12 cellular contexts compared by ENCODE assay signal in genomic region chr7:135206887-135207738, GRCh38. TPM values are rescaled to one million over a fixed set of nuclear protein-coding genes. Genes with fewer than 3 reads are reported as not detected.
DNase-seq lines count a peak whose midpoint lies in the region; ATAC-seq and TF ChIP-seq lines count a peak whose summit lies in the region.
"Had no signal": no experiment of that assay in that cellular context is flagged by ENCODE, and none has a peak within 500 bp of the region (broad histone marks: within the 10 kb centered on the region; RNA-seq: fewer than 3 reads in every experiment).

No MANE protein-coding gene starts in this region.

- no peaks in the 10 kb centered on the region for H3K9me3 ChIP-seq in lower lobe of right lung

- ATAC-seq in GM18502 (IDR thresholded peaks at IDR 0.05; ENCODE audit: poor library complexity, unreplicated experiment) = peak; percentile 39
- ATAC-seq in GM21423 (IDR thresholded peaks at IDR 0.05; ENCODE audit: unreplicated experiment) = peak; percentile 23
- peak; percentile 23 for ATAC-seq in HG03558 (IDR thresholded peaks at IDR 0.05; ENCODE audit: extremely low read depth, unreplicated experiment)
- no peak for ATAC-seq in lower lobe of right lung

- no peak overlapping the region for H3K4me3 ChIP-seq in lower lobe of right lung

- peaks cover 78% of the 10 kb centered on the region for H3K4me1 Mint-ChIP-seq in HFFc6 (ENCODE audit: low read depth)

- intact Hi-C loops in lower lobe of right lung (cut with DNase I) = no loop called here

- TF ChIP-seq CTCF in lower lobe of right lung (IDR thresholded peaks at IDR 0.05) (no peak), HFFc6 (IDR thresholded peaks at IDR 0.05) (no peak)

- H3K27ac Mint-ChIP-seq in HFFc6 = no peak overlapping the region; the same call in 1 of the 2 replicates

- no peaks in the 10 kb centered on the region for H3K27me3 ChIP-seq in lower lobe of right lung (ENCODE audit: low read depth)

- H3K4me3 Mint-ChIP-seq in HFFc6 = no peak overlapping the region

- H3K9me3 Mint-ChIP-seq in HFFc6 = no peaks in the 10 kb centered on the region

- H3K36me3 Mint-ChIP-seq in HFFc6 (ENCODE audit: low read depth) = peaks cover 45% of the 10 kb centered on the region

- peaks cover 37% of the 10 kb centered on the region for H3K36me3 ChIP-seq in lower lobe of right lung

- H3K27ac ChIP-seq in lower lobe of right lung = peak overlapping the region; percentile 31

- no peaks in the 10 kb centered on the region; the same call in 1 of the 2 replicates for H3K27me3 Mint-ChIP-seq in HFFc6 (ENCODE audit: insufficient read depth)

- DNase-seq in lower lobe of right lung = no peak
- DNase-seq in NCI-H1436 treated with DMSO at 0.1 percent for 48 hours (lab: John Stamatoyannopoulos, UW) = no peak
- no peak for DNase-seq in AG08396 (ENCODE audit: low spot score)
- no peak for DNase-seq in middle frontal gyrus (ENCODE audit: extremely low spot score, low spot score)
- DNase-seq in HFFc6 = no peak
- DNase-seq: activated gamma-delta T cell, Right ventricle myocardium superior had no signal

- peaks cover 55% of the 10 kb centered on the region for H3K4me1 ChIP-seq in lower lobe of right lung

RNA-seq across cellular contexts. Expression of gene WDR91, which starts 4.2 kb away (rescaled TPM):
- 27.1 TPM for total RNA-seq in lower lobe of right lung
- 10 to 100 TPM in 4 of 6 experiments, 1 to 10 TPM in 2; 7.5 to 12.4 (median 10.4) TPM for total RNA-seq in HFFc6 (2021; fragmentation: NEBNext Ultra II Directional; extraction: Animal tissue kit (Norgen Biotek cat#: 25700))

RNA-seq across cellular contexts. Expression of gene STRA8, which starts 26.5 kb away (rescaled TPM):
- total RNA-seq in lower lobe of right lung = not detected
- not detected for total RNA-seq in HFFc6 (2021; fragmentation: NEBNext Ultra II Directional; extraction: Animal tissue kit (Norgen Biotek cat#: 25700))
- total RNA-seq: fibroblast of lung, osteoblast, Right ventricle myocardium superior had no signal

RNA-seq across cellular contexts. Expression of gene CYREN, which starts 36.6 kb away (rescaled TPM):
- 39.6 TPM for total RNA-seq in lower lobe of right lung
- total RNA-seq in HFFc6 (2021; fragmentation: NEBNext Ultra II Directional; extraction: Animal tissue kit (Norgen Biotek cat#: 25700)) = 10 to 100 TPM; 26.4 to 32.8 (median 30.0) TPM

RNA-seq across cellular contexts. Expression of gene TMEM140, which starts 59.2 kb away (rescaled TPM):
- 39.3 TPM for total RNA-seq in lower lobe of right lung
- 1 to 10 TPM in 4 of 6 experiments, under 1 TPM in 2; 0.47 to 2.2 (median 1.6) TPM for total RNA-seq in HFFc6 (2021; fragmentation: NEBNext Ultra II Directional; extraction: Animal tissue kit (Norgen Biotek cat#: 25700))

Comparison
In these comparisons a context has a peak if more than half of its experiments do, and no peak if none do; other contexts are left out.
1. ATAC-seq: peak in GM18502 (single experiment), GM21423 (single experiment) and HG03558 (single experiment); none in lower lobe of right lung (0 of 2).